ENCODE assay signal across 8 cellular contexts in genomic region chr2:241686322-241686648, GRCh38.
A peak's percentile ranks its signal among the peaks of the same experiment; 100 is the strongest.
DNase-seq lines count a peak whose midpoint lies in the region; TF ChIP-seq lines count a peak whose summit lies in the region.

No MANE protein-coding gene starts in this region.

- H3K27ac ChIP-seq in KOPT-K1 (ENCODE audit: low read depth, low read length, poor library complexity, severe bottlenecking), result peak overlapping the region; percentile 97
- no peak overlapping the region for H3K27ac ChIP-seq in muscle layer of colon (ENCODE audit: low read depth, low read length)

- no peak for TF ChIP-seq CTCF in choroid plexus epithelial cell (conservative IDR thresholded peaks at IDR 0.05; ENCODE audit: low read depth, low read length)

- peak overlapping the region; percentile 78 for H3K4me3 ChIP-seq in choroid plexus epithelial cell (ENCODE audit: low read depth, low read length)
- peak overlapping the region; percentile 86 to 93 for H3K4me3 ChIP-seq in muscle layer of colon (ENCODE audit: low read depth in 1 of 2, low read length in 2 of 2)

- H3K27me3 ChIP-seq in muscle layer of colon (ENCODE audit: control insufficient read depth in 1 of 2, insufficient read depth in 2 of 2, low read length in 2 of 2), result no peaks in the 10 kb centered on the region

- peaks cover 57% of the 10 kb centered on the region for H3K36me3 ChIP-seq in KOPT-K1 (ENCODE audit: insufficient read depth, low read length)
- peaks cover 7% of the 10 kb centered on the region for H3K36me3 ChIP-seq in muscle layer of colon (ENCODE audit: insufficient read depth, low read length)

- peaks cover 18% of the 10 kb centered on the region for H3K4me1 ChIP-seq in muscle layer of colon (ENCODE audit: insufficient read depth, low read length)

- no peaks in the 10 kb centered on the region for H3K9me3 ChIP-seq in KOPT-K1 (ENCODE audit: insufficient read depth, low read length, poor library complexity, severe bottlenecking)
- H3K9me3 ChIP-seq in muscle layer of colon (ENCODE audit: low read length), result no peaks in the 10 kb centered on the region

- peak; percentile 19 for DNase-seq in stimulated activated CD4-positive, alpha-beta T cell treated with anti-CD3 and anti-CD28 coated beads, Interleukin-4, amount 100 ng/mL, for 24 hours
- DNase-seq in stimulated activated CD4-positive, alpha-beta T cell treated with anti-CD3 and anti-CD28 coated beads, Interleukin-4, amount 100 ng/mL, for 4 hours, result no peak
- DNase-seq in choroid plexus epithelial cell (ENCODE audit: low read depth) (no peak), medulla oblongata (ENCODE audit: extremely low spot score) (no peak), HK-2 (ENCODE audit: unreplicated experiment) (no peak)
- DNase-seq in stimulated activated naive CD4-positive, alpha-beta T cell treated with Interleukin-2 at 50 U/mL for 16 hours (lab: John Stamatoyannopoulos, UW), result no peak

- H3K9ac ChIP-seq in muscle layer of colon (ENCODE audit: low read length), result peak overlapping the region; percentile 61
